29 cellular contexts compared by ENCODE assay signal in the genomic region with DNA sequence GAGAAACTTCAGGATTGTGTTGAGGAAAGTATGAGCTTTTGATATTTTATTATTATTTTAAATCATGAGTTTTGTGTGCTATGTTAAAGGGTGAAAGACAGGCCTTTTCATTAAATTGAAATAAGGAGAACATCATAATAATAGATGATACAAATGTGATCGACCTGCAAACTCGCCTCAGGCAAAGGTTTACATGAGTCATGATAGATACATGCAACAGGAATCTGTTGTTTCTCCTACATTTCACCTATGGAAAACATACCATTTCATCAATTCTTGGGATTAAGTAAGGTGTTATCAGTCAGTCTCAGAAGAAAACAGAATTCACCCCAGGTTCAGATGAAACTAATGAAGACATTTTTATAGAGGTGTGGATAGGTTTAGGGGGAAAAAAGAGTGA.
"Had no signal": no experiment of that assay in that cellular context is flagged by ENCODE, and none has a peak within 500 bp of the region (broad histone marks: within the 10 kb centered on the region; RNA-seq: fewer than 3 reads in every experiment).

No MANE protein-coding gene starts in this region.

- H3K4me3 ChIP-seq: esophagus muscularis mucosa, heart right ventricle, lung, ovary, psoas muscle, sigmoid colon, spleen, testis, tibial artery had no signal

- H3K27ac Mint-ChIP-seq: immature natural killer cell; naive thymus-derived CD4-positive, alpha-beta T cell; stimulated activated memory B cell treated with anti-CD40 and anti-IgM and Interleukin-4, amounts not matched to agents 10 μg/mL and 1 μg/mL and 100 μg/mL, for 72 hours; type B pancreatic cell had no signal

- H3K27me3 ChIP-seq: esophagus muscularis mucosa, heart right ventricle, ovary, sigmoid colon, spleen, testis, tibial artery had no signal

- H3K4me1 Mint-ChIP-seq: immature natural killer cell; naive thymus-derived CD4-positive, alpha-beta T cell; nephron; stimulated activated memory B cell treated with anti-CD40 and anti-IgM and Interleukin-4, amounts not matched to agents 10 μg/mL and 1 μg/mL and 100 μg/mL, for 72 hours had no signal

- H3K36me3 ChIP-seq: esophagus muscularis mucosa, heart right ventricle, ovary, sigmoid colon, spleen, tibial artery had no signal

- H3K27ac ChIP-seq: esophagus muscularis mucosa, heart right ventricle, ovary, psoas muscle, sigmoid colon, spleen, testis, tibial artery had no signal

- H3K9me3 Mint-ChIP-seq: nephron; stimulated activated memory B cell treated with anti-CD40 and anti-IgM and Interleukin-4, amounts not matched to agents 10 μg/mL and 1 μg/mL and 100 μg/mL, for 72 hours had no signal

- H3K4me1 ChIP-seq: esophagus muscularis mucosa, heart right ventricle, psoas muscle, sigmoid colon, spleen, testis, tibial artery had no signal

- H3K4me3 Mint-ChIP-seq: immature natural killer cell; naive thymus-derived CD4-positive, alpha-beta T cell; nephron; stimulated activated memory B cell treated with anti-CD40 and anti-IgM and Interleukin-4, amounts not matched to agents 10 μg/mL and 1 μg/mL and 100 μg/mL, for 72 hours; type B pancreatic cell had no signal

- ATAC-seq: heart right ventricle; left lobe of liver; naive thymus-derived CD4-positive, alpha-beta T cell; psoas muscle; right cardiac atrium; stimulated activated memory B cell treated with anti-CD40 and anti-IgM and Interleukin-4, amounts not matched to agents 10 μg/mL and 1 μg/mL and 100 μg/mL, for 72 hours; stimulated activated naive CD8-positive, alpha-beta T cell treated with anti-CD3 and anti-CD28 coated beads, Interleukin-15, Interleukin-2, amounts not matched to agents 100 U/mL and 50 U/mL, for 24 hours had no signal

- H3K9me3 ChIP-seq: esophagus muscularis mucosa, ovary, psoas muscle, sigmoid colon, spleen, testis, tibial artery had no signal

- H3K27me3 Mint-ChIP-seq: naive thymus-derived CD4-positive, alpha-beta T cell; stimulated activated memory B cell treated with anti-CD40 and anti-IgM and Interleukin-4, amounts not matched to agents 10 μg/mL and 1 μg/mL and 100 μg/mL, for 72 hours; type B pancreatic cell had no signal

- H3K36me3 Mint-ChIP-seq: naive thymus-derived CD4-positive, alpha-beta T cell; stimulated activated memory B cell treated with anti-CD40 and anti-IgM and Interleukin-4, amounts not matched to agents 10 μg/mL and 1 μg/mL and 100 μg/mL, for 72 hours; type B pancreatic cell had no signal

- DNase-seq: cerebellar nuclear complex; cortex of kidney; foreskin melanocyte; glutamatergic neuron; heart right ventricle; hippocampal formation; immature natural killer cell; kidney; mesenchymal stem cell; midbrain; naive thymus-derived CD4-positive, alpha-beta T cell; nucleus accumbens; ovary; posterior cingulate gyrus; psoas muscle; right cardiac atrium; sigmoid colon; spleen; stimulated activated CD4-positive, alpha-beta T cell treated with anti-CD3 and anti-CD28 coated beads, Interleukin-4, amount 100 ng/mL, for 4 hours; stimulated activated naive CD8-positive, alpha-beta T cell treated with anti-CD3 and anti-CD28 coated beads, Interleukin-15, Interleukin-2, amounts not matched to agents 100 U/mL and 50 U/mL, for 24 hours; substantia nigra; testis; tibial artery had no signal
